1 cellular context compared by ENCODE assay signal in the genomic region with DNA sequence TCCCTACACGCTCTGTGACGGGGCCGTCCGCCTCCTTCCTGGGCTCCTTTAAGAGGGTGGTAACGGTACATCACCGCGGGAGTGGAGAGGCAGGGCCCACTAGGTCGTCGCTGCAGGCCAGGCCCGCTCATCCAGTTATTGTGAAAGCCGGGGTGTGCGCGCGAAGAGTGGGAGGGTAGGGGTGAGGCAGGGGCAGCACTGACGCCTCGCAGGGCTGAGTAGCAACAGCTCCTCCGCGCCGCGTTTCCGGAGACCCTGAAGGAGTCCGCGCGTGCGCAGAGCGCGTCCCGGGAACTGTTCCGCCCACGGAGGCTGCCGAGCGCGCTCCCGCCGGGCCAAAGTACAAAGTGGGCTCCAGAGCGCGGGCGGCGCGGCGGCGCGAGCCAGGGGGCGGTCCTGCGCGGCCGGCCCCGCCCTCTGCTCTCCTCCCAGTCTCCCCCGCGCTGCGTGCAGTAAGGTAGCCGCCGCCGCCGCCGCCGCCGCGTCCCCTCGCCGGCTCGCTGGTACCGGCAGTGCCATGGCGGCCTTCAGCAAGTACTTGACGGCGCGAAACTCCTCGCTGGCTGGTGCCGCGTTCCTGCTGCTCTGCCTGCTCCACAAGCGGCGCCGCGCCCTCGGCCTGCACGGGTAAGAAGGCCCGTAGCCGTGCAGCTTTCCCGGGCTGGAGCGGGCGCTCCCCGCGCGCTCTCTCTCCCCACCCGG.
TF ChIP-seq lines count a peak whose summit lies in the region.

A gene (plus strand): TSS at position 428 of the 702 bp plus-strand sequence. CDS start 90 bp downstream, at position 518.

TF ChIP-seq in HEK293, 187 proteins besides CTCF, POLR2A, EP300 and RAD21 (continued from another document and continues in another):
- TF ChIP-seq ZSCAN30 (tag by site-specific recombination; IDR thresholded peaks at IDR 0.05) (peak; percentile 10; the same call in 1 of the 2 replicates), ZNF202 (tag by site-specific recombination; IDR thresholded peaks at IDR 0.05; ENCODE audit: borderline replicate concordance) (no peak), ZNF664 (tag by site-specific recombination; IDR thresholded peaks at IDR 0.05) (no peak), ZNF776 (tag by site-specific recombination; IDR thresholded peaks at IDR 0.05; ENCODE audit: borderline replicate concordance) (no peak), ZNF426 (tag by site-specific recombination; IDR thresholded peaks at IDR 0.05) (no peak), KLF7 (tag by site-specific recombination; IDR thresholded peaks at IDR 0.05; ENCODE audit: borderline replicate concordance) (no peak), ZNF626 (tag by site-specific recombination; IDR thresholded peaks at IDR 0.05) (no peak), ZNF366 (tag by site-specific recombination; conservative IDR thresholded peaks at IDR 0.05) (no peak), ZNF416 (tag by site-specific recombination; IDR thresholded peaks at IDR 0.05) (no peak), ZNF214 (tag by site-specific recombination; IDR thresholded peaks at IDR 0.05; ENCODE audit: borderline replicate concordance) (no peak), ZBTB17 (tag by site-specific recombination; IDR thresholded peaks at IDR 0.05) (peak; percentile 71; the same call in 1 of the 2 replicates), ZNF548 (tag by site-specific recombination; IDR thresholded peaks at IDR 0.05) (no peak), ZNF707 (tag by site-specific recombination; IDR thresholded peaks at IDR 0.05) (no peak), KLF8 (tag by site-specific recombination; IDR thresholded peaks at IDR 0.05) (peak; percentile 89), ZNF2 (tag by site-specific recombination; IDR thresholded peaks at IDR 0.05) (peak; percentile 70), ZNF16 (tag by site-specific recombination; IDR thresholded peaks at IDR 0.05; ENCODE audit: low read depth) (no peak), ZNF677 (tag by site-specific recombination; IDR thresholded peaks at IDR 0.05) (no peak), ZIC2 (tag by site-specific recombination; IDR thresholded peaks at IDR 0.05) (peak; percentile 64), ZNF140 (tag by site-specific recombination; IDR thresholded peaks at IDR 0.05) (no peak), ZFP3 (tag by site-specific recombination; IDR thresholded peaks at IDR 0.05; ENCODE audit: low read depth) (no peak), ZNF747 (tag by site-specific recombination; IDR thresholded peaks at IDR 0.05) (no peak), KLF10 (tag by site-specific recombination; IDR thresholded peaks at IDR 0.05) (peak; percentile 54; the same call in 1 of the 2 replicates), FEZF1 (tag by site-specific recombination; IDR thresholded peaks at IDR 0.05) (no peak), ZNF341 (tag by site-specific recombination; IDR thresholded peaks at IDR 0.05; ENCODE audit: low read depth) (peak; percentile 49; the same call in 1 of the 2 replicates), ZNF701 (tag by site-specific recombination; IDR thresholded peaks at IDR 0.05) (0 out of 2 replicates have a peak, but pooled peaks have one; percentile 34), ZNF23 (tag by site-specific recombination; IDR thresholded peaks at IDR 0.05; ENCODE audit: borderline replicate concordance) (no peak), ZNF24 (tag by site-specific recombination; IDR thresholded peaks at IDR 0.05) (peak; percentile 65; the same call in 1 of the 2 replicates), ZNF558 (tag by site-specific recombination; IDR thresholded peaks at IDR 0.05) (no peak), HOXD13 (CRISPR knock-in tag; IDR thresholded peaks at IDR 0.05; ENCODE audit: borderline replicate concordance) (no peak), ZNF324 (tag by site-specific recombination; IDR thresholded peaks at IDR 0.05) (no peak; the same call in 1 of the 2 replicates), ZNF19 (tag by site-specific recombination; IDR thresholded peaks at IDR 0.05; ENCODE audit: low read depth) (no peak), ZNF174 (tag by site-specific recombination; IDR thresholded peaks at IDR 0.05) (no peak), OSR2 (tag by site-specific recombination; IDR thresholded peaks at IDR 0.05) (no peak; the same call in 1 of the 2 replicates), ZNF555 (tag by site-specific recombination; conservative IDR thresholded peaks at IDR 0.05) (no peak)
- TF ChIP-seq, protein P1, sequence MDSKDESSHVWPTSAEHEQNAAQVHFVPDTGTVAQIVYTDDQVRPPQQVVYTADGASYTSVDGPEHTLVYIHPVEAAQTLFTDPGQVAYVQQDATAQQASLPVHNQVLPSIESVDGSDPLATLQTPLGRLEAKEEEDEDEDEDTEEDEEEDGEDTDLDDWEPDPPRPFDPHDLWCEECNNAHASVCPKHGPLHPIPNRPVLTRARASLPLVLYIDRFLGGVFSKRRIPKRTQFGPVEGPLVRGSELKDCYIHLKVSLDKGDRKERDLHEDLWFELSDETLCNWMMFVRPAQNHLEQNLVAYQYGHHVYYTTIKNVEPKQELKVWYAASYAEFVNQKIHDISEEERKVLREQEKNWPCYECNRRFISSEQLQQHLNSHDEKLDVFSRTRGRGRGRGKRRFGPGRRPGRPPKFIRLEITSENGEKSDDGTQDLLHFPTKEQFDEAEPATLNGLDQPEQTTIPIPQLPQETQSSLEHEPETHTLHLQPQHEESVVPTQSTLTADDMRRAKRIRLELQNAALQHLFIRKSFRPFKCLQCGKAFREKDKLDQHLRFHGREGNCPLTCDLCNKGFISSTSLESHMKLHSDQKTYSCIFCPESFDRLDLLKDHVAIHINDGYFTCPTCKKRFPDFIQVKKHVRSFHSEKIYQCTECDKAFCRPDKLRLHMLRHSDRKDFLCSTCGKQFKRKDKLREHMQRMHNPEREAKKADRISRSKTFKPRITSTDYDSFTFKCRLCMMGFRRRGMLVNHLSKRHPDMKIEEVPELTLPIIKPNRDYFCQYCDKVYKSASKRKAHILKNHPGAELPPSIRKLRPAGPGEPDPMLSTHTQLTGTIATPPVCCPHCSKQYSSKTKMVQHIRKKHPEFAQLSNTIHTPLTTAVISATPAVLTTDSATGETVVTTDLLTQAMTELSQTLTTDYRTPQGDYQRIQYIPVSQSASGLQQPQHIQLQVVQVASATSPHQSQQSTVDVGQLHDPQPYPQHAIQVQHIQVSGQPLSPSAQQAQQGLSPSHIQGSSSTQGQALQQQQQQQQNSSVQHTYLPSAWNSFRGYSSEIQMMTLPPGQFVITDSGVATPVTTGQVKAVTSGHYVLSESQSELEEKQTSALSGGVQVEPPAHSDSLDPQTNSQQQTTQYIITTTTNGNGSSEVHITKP (tag by site-specific recombination; IDR thresholded peaks at IDR 0.05), result peak; percentile 89
- TF ChIP-seq, protein P2, sequence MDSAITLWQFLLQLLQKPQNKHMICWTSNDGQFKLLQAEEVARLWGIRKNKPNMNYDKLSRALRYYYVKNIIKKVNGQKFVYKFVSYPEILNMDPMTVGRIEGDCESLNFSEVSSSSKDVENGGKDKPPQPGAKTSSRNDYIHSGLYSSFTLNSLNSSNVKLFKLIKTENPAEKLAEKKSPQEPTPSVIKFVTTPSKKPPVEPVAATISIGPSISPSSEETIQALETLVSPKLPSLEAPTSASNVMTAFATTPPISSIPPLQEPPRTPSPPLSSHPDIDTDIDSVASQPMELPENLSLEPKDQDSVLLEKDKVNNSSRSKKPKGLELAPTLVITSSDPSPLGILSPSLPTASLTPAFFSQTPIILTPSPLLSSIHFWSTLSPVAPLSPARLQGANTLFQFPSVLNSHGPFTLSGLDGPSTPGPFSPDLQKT (IDR thresholded peaks at IDR 0.05; ENCODE audit: borderline replicate concordance, low read depth, low read length), result no peak
- TF ChIP-seq, protein P3, sequence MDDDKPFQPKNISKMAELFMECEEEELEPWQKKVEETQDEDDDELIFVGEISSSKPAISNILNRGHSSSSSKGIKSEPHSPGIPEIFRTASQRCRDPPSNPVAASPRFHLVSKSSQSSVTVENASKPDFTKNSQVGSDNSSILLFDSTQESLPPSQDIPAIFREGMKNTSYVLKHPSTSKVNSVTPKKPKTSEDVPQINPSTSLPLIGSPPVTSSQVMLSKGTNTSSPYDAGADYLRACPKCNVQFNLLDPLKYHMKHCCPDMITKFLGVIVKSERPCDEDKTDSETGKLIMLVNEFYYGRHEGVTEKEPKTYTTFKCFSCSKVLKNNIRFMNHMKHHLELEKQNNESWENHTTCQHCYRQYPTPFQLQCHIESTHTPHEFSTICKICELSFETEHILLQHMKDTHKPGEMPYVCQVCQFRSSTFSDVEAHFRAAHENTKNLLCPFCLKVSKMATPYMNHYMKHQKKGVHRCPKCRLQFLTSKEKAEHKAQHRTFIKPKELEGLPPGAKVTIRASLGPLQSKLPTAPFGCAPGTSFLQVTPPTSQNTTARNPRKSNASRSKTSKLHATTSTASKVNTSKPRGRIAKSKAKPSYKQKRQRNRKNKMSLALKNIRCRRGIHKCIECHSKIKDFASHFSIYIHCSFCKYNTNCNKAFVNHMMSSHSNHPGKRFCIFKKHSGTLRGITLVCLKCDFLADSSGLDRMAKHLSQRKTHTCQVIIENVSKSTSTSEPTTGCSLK (tag by site-specific recombination; IDR thresholded peaks at IDR 0.05), result no peak
- TF ChIP-seq, protein P4, sequence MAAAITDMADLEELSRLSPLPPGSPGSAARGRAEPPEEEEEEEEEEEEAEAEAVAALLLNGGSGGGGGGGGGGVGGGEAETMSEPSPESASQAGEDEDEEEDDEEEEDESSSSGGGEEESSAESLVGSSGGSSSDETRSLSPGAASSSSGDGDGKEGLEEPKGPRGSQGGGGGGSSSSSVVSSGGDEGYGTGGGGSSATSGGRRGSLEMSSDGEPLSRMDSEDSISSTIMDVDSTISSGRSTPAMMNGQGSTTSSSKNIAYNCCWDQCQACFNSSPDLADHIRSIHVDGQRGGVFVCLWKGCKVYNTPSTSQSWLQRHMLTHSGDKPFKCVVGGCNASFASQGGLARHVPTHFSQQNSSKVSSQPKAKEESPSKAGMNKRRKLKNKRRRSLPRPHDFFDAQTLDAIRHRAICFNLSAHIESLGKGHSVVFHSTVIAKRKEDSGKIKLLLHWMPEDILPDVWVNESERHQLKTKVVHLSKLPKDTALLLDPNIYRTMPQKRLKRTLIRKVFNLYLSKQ (tag by site-specific recombination; IDR thresholded peaks at IDR 0.05; ENCODE audit: borderline replicate concordance), result no peak
- TF ChIP-seq, protein P5, sequence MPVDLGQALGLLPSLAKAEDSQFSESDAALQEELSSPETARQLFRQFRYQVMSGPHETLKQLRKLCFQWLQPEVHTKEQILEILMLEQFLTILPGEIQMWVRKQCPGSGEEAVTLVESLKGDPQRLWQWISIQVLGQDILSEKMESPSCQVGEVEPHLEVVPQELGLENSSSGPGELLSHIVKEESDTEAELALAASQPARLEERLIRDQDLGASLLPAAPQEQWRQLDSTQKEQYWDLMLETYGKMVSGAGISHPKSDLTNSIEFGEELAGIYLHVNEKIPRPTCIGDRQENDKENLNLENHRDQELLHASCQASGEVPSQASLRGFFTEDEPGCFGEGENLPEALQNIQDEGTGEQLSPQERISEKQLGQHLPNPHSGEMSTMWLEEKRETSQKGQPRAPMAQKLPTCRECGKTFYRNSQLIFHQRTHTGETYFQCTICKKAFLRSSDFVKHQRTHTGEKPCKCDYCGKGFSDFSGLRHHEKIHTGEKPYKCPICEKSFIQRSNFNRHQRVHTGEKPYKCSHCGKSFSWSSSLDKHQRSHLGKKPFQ (tag by site-specific recombination; IDR thresholded peaks at IDR 0.05), result no peak
- TF ChIP-seq, protein P6, sequence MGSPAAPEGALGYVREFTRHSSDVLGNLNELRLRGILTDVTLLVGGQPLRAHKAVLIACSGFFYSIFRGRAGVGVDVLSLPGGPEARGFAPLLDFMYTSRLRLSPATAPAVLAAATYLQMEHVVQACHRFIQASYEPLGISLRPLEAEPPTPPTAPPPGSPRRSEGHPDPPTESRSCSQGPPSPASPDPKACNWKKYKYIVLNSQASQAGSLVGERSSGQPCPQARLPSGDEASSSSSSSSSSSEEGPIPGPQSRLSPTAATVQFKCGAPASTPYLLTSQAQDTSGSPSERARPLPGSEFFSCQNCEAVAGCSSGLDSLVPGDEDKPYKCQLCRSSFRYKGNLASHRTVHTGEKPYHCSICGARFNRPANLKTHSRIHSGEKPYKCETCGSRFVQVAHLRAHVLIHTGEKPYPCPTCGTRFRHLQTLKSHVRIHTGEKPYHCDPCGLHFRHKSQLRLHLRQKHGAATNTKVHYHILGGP (tag by site-specific recombination; IDR thresholded peaks at IDR 0.05), result no peak
- TF ChIP-seq, protein P7, sequence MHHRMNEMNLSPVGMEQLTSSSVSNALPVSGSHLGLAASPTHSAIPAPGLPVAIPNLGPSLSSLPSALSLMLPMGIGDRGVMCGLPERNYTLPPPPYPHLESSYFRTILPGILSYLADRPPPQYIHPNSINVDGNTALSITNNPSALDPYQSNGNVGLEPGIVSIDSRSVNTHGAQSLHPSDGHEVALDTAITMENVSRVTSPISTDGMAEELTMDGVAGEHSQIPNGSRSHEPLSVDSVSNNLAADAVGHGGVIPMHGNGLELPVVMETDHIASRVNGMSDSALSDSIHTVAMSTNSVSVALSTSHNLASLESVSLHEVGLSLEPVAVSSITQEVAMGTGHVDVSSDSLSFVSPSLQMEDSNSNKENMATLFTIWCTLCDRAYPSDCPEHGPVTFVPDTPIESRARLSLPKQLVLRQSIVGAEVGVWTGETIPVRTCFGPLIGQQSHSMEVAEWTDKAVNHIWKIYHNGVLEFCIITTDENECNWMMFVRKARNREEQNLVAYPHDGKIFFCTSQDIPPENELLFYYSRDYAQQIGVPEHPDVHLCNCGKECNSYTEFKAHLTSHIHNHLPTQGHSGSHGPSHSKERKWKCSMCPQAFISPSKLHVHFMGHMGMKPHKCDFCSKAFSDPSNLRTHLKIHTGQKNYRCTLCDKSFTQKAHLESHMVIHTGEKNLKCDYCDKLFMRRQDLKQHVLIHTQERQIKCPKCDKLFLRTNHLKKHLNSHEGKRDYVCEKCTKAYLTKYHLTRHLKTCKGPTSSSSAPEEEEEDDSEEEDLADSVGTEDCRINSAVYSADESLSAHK (tag by site-specific recombination; IDR thresholded peaks at IDR 0.05), result no peak
- TF ChIP-seq, protein P8, sequence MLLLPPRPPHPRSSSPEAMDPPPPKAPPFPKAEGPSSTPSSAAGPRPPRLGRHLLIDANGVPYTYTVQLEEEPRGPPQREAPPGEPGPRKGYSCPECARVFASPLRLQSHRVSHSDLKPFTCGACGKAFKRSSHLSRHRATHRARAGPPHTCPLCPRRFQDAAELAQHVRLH (tag by site-specific recombination; IDR thresholded peaks at IDR 0.05), result peak; percentile 12; the same call in 1 of the 2 replicates
